ENCODE assay signal across 8 cellular contexts in genomic region chr1:8873506-8874229, GRCh38.
DNase-seq lines count a peak whose midpoint lies in the region; ATAC-seq and TF ChIP-seq lines count a peak whose summit lies in the region.

No MANE protein-coding gene starts in this region.

- peaks cover 83% of the 10 kb centered on the region for H3K36me3 ChIP-seq in HUES48 (ENCODE audit: control insufficient read depth, insufficient read depth, low read length)

- no peak for TF ChIP-seq CTCF in WI38 (IDR thresholded peaks at IDR 0.05; ENCODE audit: low read depth, low read length)

- peak overlapping the region; percentile 35 for H3K4me3 ChIP-seq in HUES48 (ENCODE audit: low read depth, low read length)
- H3K4me3 ChIP-seq in WI38 (ENCODE audit: low read depth, low read length): peak overlapping the region; percentile 16

- ATAC-seq in GM18520 (IDR thresholded peaks at IDR 0.05; ENCODE audit: unreplicated experiment): no peak

- H3K4me1 ChIP-seq in HUES48 (ENCODE audit: control insufficient read depth, insufficient read depth, low read length): peaks cover 39% of the 10 kb centered on the region

- DNase-seq in AG08395 (ENCODE audit: low spot score) (peak; percentile 94), brain pericyte (ENCODE audit: low read depth, low spot score) (peak; percentile 93), inferior parietal cortex (ENCODE audit: extremely low spot score) (peak; percentile 68), ecto neural progenitor cell (ENCODE audit: low spot score) (no peak)
- peak; percentile 92 for DNase-seq in stimulated activated CD4-positive, alpha-beta T cell treated with anti-CD3 and anti-CD28 coated beads, Interleukin-15, amount 100 ng/mL, for 24 hours

- no peaks in the 10 kb centered on the region for H3K27me3 ChIP-seq in HUES48 (ENCODE audit: control insufficient read depth, insufficient read depth, low read length)

- H3K27ac ChIP-seq in HUES48 (ENCODE audit: low read depth, low read length): peak overlapping the region; percentile 88

- H3K9ac ChIP-seq in HUES48 (ENCODE audit: low read depth, low read length): peak overlapping the region; percentile 32; the same call in 1 of the 2 replicates

- no peaks in the 10 kb centered on the region for H3K9me3 ChIP-seq in HUES48 (ENCODE audit: control insufficient read depth, insufficient read depth, low read length)
